ENCODE assay signal across 17 cellular contexts in the genomic region with DNA sequence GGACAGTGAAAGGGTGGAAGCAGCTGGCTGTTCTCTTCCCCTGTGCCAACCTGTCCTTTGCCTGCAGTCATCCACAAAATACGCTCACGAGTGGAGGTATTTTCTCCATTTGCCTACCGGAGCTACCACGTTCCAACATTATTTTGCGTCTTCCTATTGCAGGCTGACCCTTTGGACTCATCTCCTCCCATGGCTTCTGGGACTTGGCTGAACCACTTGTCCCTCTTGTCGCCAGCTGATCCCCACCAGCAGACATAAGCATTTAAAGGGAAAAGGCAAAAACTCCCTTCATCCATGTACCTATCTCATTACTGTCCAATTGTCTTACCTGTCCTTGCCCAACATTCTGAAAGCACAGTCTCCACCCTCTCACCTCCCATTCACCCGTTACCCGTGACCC. TPM values are rescaled to one million over a fixed set of nuclear protein-coding genes. Genes with fewer than 3 reads are reported as not detected.
DNase-seq lines count a peak whose midpoint lies in the region; ATAC-seq lines count a peak whose summit lies in the region.
"Had no signal": no experiment of that assay in that cellular context is flagged by ENCODE, and none has a peak within 500 bp of the region (broad histone marks: within the 10 kb centered on the region; RNA-seq: fewer than 3 reads in every experiment).

No MANE protein-coding gene starts in this region.

- peaks cover 33% of the 10 kb centered on the region for H3K4me1 Mint-ChIP-seq in activated naive CD8-positive, alpha-beta T cell (ENCODE audit: low read depth)
- H3K4me1 Mint-ChIP-seq in activated naive CD8-positive, alpha-beta T cell treated with anti-CD3 and anti-CD28 coated beads for 36 hours: peaks cover 26% of the 10 kb centered on the region
- H3K4me1 Mint-ChIP-seq in T-helper 17 cell (peaks cover 36% of the 10 kb centered on the region), immature natural killer cell (peaks cover 31 to 38% of the 10 kb centered on the region in 2 donors)

- no peak for DNase-seq in activated naive CD8-positive, alpha-beta T cell treated with anti-CD3 and anti-CD28 coated beads for 36 hours
- no peak for DNase-seq in T-helper 17 cell
- no peak for DNase-seq in immature natural killer cell
- no peak for DNase-seq in OCI-M2 (lab: John Stamatoyannopoulos, UW; ENCODE audit: unreplicated experiment)
- DNase-seq: BE2C, COR-L47, DMS153, Karpas-422, NCI-H1417, NCI-H2029, NCI-H2171 treated with DMSO at 0.1 percent for 48 hours, NCI-H774, Right ventricle myocardium superior had no signal

- H3K9me3 ChIP-seq in T-helper 17 cell (ENCODE audit: control insufficient read depth, low read length, poor library complexity, severe bottlenecking): no peaks in the 10 kb centered on the region
- H3K9me3 ChIP-seq: BE2C had no signal

- no peaks in the 10 kb centered on the region for H3K36me3 Mint-ChIP-seq in activated naive CD8-positive, alpha-beta T cell
- H3K36me3 Mint-ChIP-seq in activated naive CD8-positive, alpha-beta T cell treated with anti-CD3 and anti-CD28 coated beads for 36 hours: peaks cover 19% of the 10 kb centered on the region
- H3K36me3 Mint-ChIP-seq in T-helper 17 cell (ENCODE audit: low read depth): no peaks in the 10 kb centered on the region
- peaks cover 0 to 10% (median 4%) of the 10 kb centered on the region in 3 donors for H3K36me3 Mint-ChIP-seq in immature natural killer cell

- H3K9me3 Mint-ChIP-seq in activated naive CD8-positive, alpha-beta T cell (ENCODE audit: low read depth): no peaks in the 10 kb centered on the region
- H3K9me3 Mint-ChIP-seq in activated naive CD8-positive, alpha-beta T cell treated with anti-CD3 and anti-CD28 coated beads for 36 hours: no peaks in the 10 kb centered on the region
- no peaks in the 10 kb centered on the region for H3K9me3 Mint-ChIP-seq in immature natural killer cell

- ATAC-seq in T-helper 17 cell: no peak
- ATAC-seq in GM18870 (IDR thresholded peaks at IDR 0.05; ENCODE audit: unreplicated experiment): no peak
- no peak for ATAC-seq in HG03139 (IDR thresholded peaks at IDR 0.05; ENCODE audit: unreplicated experiment)
- ATAC-seq: Panc1 had no signal

- no peak overlapping the region for H3K27ac Mint-ChIP-seq in activated naive CD8-positive, alpha-beta T cell
- H3K27ac Mint-ChIP-seq in activated naive CD8-positive, alpha-beta T cell treated with anti-CD3 and anti-CD28 coated beads for 36 hours: no peak overlapping the region
- H3K27ac Mint-ChIP-seq in T-helper 17 cell: no peak overlapping the region
- H3K27ac Mint-ChIP-seq in immature natural killer cell: peak overlapping the region in 4 of 6 donors; percentile 36 to 90 (median 70)

- no peaks in the 10 kb centered on the region for H3K27me3 Mint-ChIP-seq in activated naive CD8-positive, alpha-beta T cell
- no peaks in the 10 kb centered on the region for H3K27me3 Mint-ChIP-seq in activated naive CD8-positive, alpha-beta T cell treated with anti-CD3 and anti-CD28 coated beads for 36 hours
- no peaks in the 10 kb centered on the region for H3K27me3 Mint-ChIP-seq in T-helper 17 cell
- H3K27me3 Mint-ChIP-seq in immature natural killer cell (ENCODE audit: low read depth in 3 of 3): peaks cover 6 to 15% (median 8%) of the 10 kb centered on the region in 3 donors

- H3K4me3 Mint-ChIP-seq in activated naive CD8-positive, alpha-beta T cell: peak overlapping the region; percentile 58
- H3K4me3 Mint-ChIP-seq in activated naive CD8-positive, alpha-beta T cell treated with anti-CD3 and anti-CD28 coated beads for 36 hours: no peak overlapping the region
- H3K4me3 Mint-ChIP-seq in T-helper 17 cell (peak overlapping the region; percentile 93), immature natural killer cell (peak overlapping the region in 2 of 5 donors; percentile 94 to 95)

RNA-seq across cellular contexts. Expression of a gene that starts 13.0 kb away (rescaled TPM):
- total RNA-seq in activated naive CD8-positive, alpha-beta T cell treated with anti-CD3 and anti-CD28 coated beads for 36 hours: 10 to 100 TPM; 11.7 to 12.6 TPM
- 1 to 10 TPM; 3.9 to 4.9 TPM for total RNA-seq in T-helper 17 cell
- 10 to 100 TPM; 23.7 to 40.2 (median 28.4) TPM for polyA plus RNA-seq in immature natural killer cell

Comparison
In these comparisons a context has a peak if more than half of its experiments do, and no peak if none do; other contexts are left out.
1. H3K27ac Mint-ChIP-seq: peak in immature natural killer cell (4 of 6); none in activated naive CD8-positive, alpha-beta T cell (single experiment), activated naive CD8-positive, alpha-beta T cell treated with anti-CD3 and anti-CD28 coated beads for 36 hours (single experiment) and T-helper 17 cell (single experiment).